14 cellular contexts compared by ENCODE assay signal in the genomic region with DNA sequence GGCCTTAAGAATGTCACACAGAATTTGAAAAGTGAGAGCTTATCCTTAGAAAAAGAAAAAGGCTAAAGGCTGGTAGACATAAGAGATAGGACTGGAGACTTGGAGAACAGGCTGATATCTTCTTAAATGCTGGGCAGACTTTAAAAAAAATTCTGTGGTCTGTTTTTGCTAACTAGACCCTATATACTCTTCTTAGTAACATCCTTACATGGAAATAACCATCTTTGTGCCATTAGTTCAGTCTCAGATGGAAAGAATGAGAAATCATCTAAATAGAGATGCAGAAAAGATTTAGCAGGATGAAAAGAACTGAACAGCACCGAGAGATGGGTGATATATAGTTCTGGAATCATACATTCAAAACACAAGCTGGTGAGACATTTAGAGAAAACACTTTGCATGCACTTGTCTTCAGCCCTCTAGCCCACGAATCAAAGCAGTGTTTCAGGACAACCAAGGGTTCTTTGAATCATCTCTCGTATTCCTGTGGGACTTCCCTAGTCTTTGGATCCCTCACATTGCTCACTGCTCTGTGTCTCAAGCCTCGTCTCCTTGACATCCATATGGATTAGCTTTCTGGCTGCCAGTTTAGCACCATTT.
"Had no signal": no experiment of that assay in that cellular context is flagged by ENCODE, and none has a peak within 500 bp of the region (broad histone marks: within the 10 kb centered on the region; RNA-seq: fewer than 3 reads in every experiment).

No MANE protein-coding gene starts in this region.

- H3K36me3 Mint-ChIP-seq: neural progenitor cell had no signal

- H3K4me3 Mint-ChIP-seq: immature natural killer cell, neural progenitor cell had no signal

- ATAC-seq: gastroesophageal sphincter, left ventricle myocardium superior had no signal

- H3K27me3 Mint-ChIP-seq: progenitor cell of endocrine pancreas had no signal

- H3K27ac Mint-ChIP-seq: immature natural killer cell, neural progenitor cell, progenitor cell of endocrine pancreas had no signal

- DNase-seq: activated CD8-positive, alpha-beta memory T cell treated with anti-CD3 and anti-CD28 coated beads for 24 hours; activated gamma-delta T cell; dermis blood vessel endothelial cell; effector memory CD4-positive, alpha-beta T cell; immature natural killer cell; left ventricle myocardium superior; T1000; thyroid gland had no signal

- H3K4me3 ChIP-seq: cardiac muscle cell, esophagus muscularis mucosa, gastroesophageal sphincter, neural progenitor cell, thyroid gland had no signal

- FAIRE-seq: endothelial cell of umbilical vein had no signal

- H3K27me3 ChIP-seq: cardiac muscle cell, esophagus muscularis mucosa, gastroesophageal sphincter, neural progenitor cell, thyroid gland had no signal

- H3K36me3 ChIP-seq: cardiac muscle cell, neural progenitor cell, thyroid gland had no signal

- H3K4me1 Mint-ChIP-seq: immature natural killer cell, neural progenitor cell had no signal
